1 cellular context compared by ENCODE assay signal in genomic region chr6:73461537-73462350, GRCh38.
A peak's percentile ranks its signal among the peaks of the same experiment; 100 is the strongest.
TF ChIP-seq lines count a peak whose summit lies in the region.

Gene MTO1 (plus strand): TSS chr6:73461737. CDS start chr6:73461855, 118 bp downstream.

TF ChIP-seq in HepG2, 621 proteins besides CTCF, POLR2A, EP300 and RAD21 (continued from another document and continues in another):
- TF ChIP-seq CSRNP1 (CRISPR knock-in tag; IDR thresholded peaks at IDR 0.05) (peak; percentile 69; the same call in 1 of the 2 replicates), NR2F6 (IDR thresholded peaks at IDR 0.05) (no peak), NR2F6 (CRISPR knock-in tag; IDR thresholded peaks at IDR 0.05) (no peak), ZNF143 (CRISPR knock-in tag; IDR thresholded peaks at IDR 0.05) (peak; percentile 52; the same call in 1 of the 2 replicates), ESRRA (CRISPR knock-in tag; IDR thresholded peaks at IDR 0.05; ENCODE audit: low read depth) (no peak), NR2C2 (CRISPR knock-in tag; IDR thresholded peaks at IDR 0.05; ENCODE audit: borderline replicate concordance) (peak; percentile 49; the same call in 1 of the 2 replicates), FOXP1 (IDR thresholded peaks at IDR 0.05) (no peak), FOXP1 (CRISPR knock-in tag; IDR thresholded peaks at IDR 0.05) (no peak), NFKBIZ (CRISPR knock-in tag; IDR thresholded peaks at IDR 0.05) (no peak), CEBPG (CRISPR knock-in tag; IDR thresholded peaks at IDR 0.05) (peak; percentile 95), ZNF704 (CRISPR knock-in tag; IDR thresholded peaks at IDR 0.05; ENCODE audit: borderline replicate concordance) (0 out of 2 replicates have a peak, but pooled peaks have one; percentile 78), ATF4 (CRISPR knock-in tag; IDR thresholded peaks at IDR 0.05) (peak in 1 of 2 experiments; percentile 84; a peak in 2 of 4 replicates), TRIM24 (CRISPR knock-in tag; IDR thresholded peaks at IDR 0.05) (no peak), ZNF75D (CRISPR knock-in tag; IDR thresholded peaks at IDR 0.05; ENCODE audit: borderline replicate concordance) (no peak), ZNF264 (CRISPR knock-in tag; IDR thresholded peaks at IDR 0.05) (peak; percentile 60), ZNF768 (CRISPR knock-in tag; IDR thresholded peaks at IDR 0.05) (peak; percentile 29; the same call in 1 of the 2 replicates), ZNF251 (CRISPR knock-in tag; IDR thresholded peaks at IDR 0.05) (peak; percentile 85; the same call in 1 of the 2 replicates), CREB1 (IDR thresholded peaks at IDR 0.05) (peak; percentile 48; the same call in 1 of the 2 replicates), CREB1 (CRISPR knock-in tag; IDR thresholded peaks at IDR 0.05) (peak; percentile 50; the same call in 1 of the 2 replicates), AGO2 (optimal IDR thresholded peaks at IDR 0.05; ENCODE audit: low read depth, low read length) (peak; percentile 43), ZNF646 (CRISPR knock-in tag; IDR thresholded peaks at IDR 0.05) (no peak), SP4 (CRISPR knock-in tag; IDR thresholded peaks at IDR 0.05) (peak; percentile 61; the same call in 1 of the 2 replicates), ZNF3 (CRISPR knock-in tag; IDR thresholded peaks at IDR 0.05) (no peak), HIVEP1 (CRISPR knock-in tag; IDR thresholded peaks at IDR 0.05) (no peak), CENPBD1 (CRISPR knock-in tag; IDR thresholded peaks at IDR 0.05; ENCODE audit: borderline replicate concordance, low read depth) (no peak), KLF6 (CRISPR knock-in tag; IDR thresholded peaks at IDR 0.05) (peak; percentile 17; the same call in 1 of the 2 replicates), MAZ (IDR thresholded peaks at IDR 0.05; ENCODE audit: borderline replicate concordance, low read depth, low read length) (no peak), MAZ (CRISPR knock-in tag; IDR thresholded peaks at IDR 0.05; ENCODE audit: low read depth) (peak; percentile 66), SALL2 (CRISPR knock-in tag; IDR thresholded peaks at IDR 0.05) (peak; percentile 42; the same call in 1 of the 2 replicates), ZNF556 (CRISPR knock-in tag; IDR thresholded peaks at IDR 0.05; ENCODE audit: borderline replicate concordance) (0 out of 2 replicates have a peak, but pooled peaks have one; percentile 15), ETV6 (CRISPR knock-in tag; conservative IDR thresholded peaks at IDR 0.05) (0 out of 2 replicates have a peak, but pooled peaks have one; percentile 25), SNAPC5 (CRISPR knock-in tag; IDR thresholded peaks at IDR 0.05; ENCODE audit: borderline replicate concordance) (no peak), NAIF1 (CRISPR knock-in tag; IDR thresholded peaks at IDR 0.05; ENCODE audit: borderline replicate concordance) (peak; percentile 70; the same call in 1 of the 2 replicates), TEAD2 (CRISPR knock-in tag; IDR thresholded peaks at IDR 0.05) (no peak), ATAD3A (CRISPR knock-in tag; IDR thresholded peaks at IDR 0.05) (no peak), GPBP1L1 (CRISPR knock-in tag; IDR thresholded peaks at IDR 0.05) (no peak), FOXK2 (IDR thresholded peaks at IDR 0.05) (0 out of 2 replicates have a peak, but pooled peaks have one; percentile 10), ZNF292 (CRISPR knock-in tag; IDR thresholded peaks at IDR 0.05; ENCODE audit: borderline replicate concordance, low read depth) (peak; percentile 32; the same call in 1 of the 2 replicates), CAMTA2 (CRISPR knock-in tag; IDR thresholded peaks at IDR 0.05; ENCODE audit: borderline replicate concordance) (no peak), KLF11 (CRISPR knock-in tag; IDR thresholded peaks at IDR 0.05) (no peak), ZSCAN29 (CRISPR knock-in tag; conservative IDR thresholded peaks at IDR 0.05) (no peak), ZSCAN25 (CRISPR knock-in tag; IDR thresholded peaks at IDR 0.05) (no peak; the same call in 1 of the 2 replicates), NCOA1 (CRISPR knock-in tag; IDR thresholded peaks at IDR 0.05) (0 out of 2 replicates have a peak, but pooled peaks have one; percentile 55), BRD4 (CRISPR knock-in tag; IDR thresholded peaks at IDR 0.05) (peak; percentile 90), ZNF878 (CRISPR knock-in tag; IDR thresholded peaks at IDR 0.05) (0 out of 2 replicates have a peak, but pooled peaks have one; percentile 31), U2AF2 (IDR thresholded peaks at IDR 0.05; ENCODE audit: low read depth, low read length) (no peak), EED (CRISPR knock-in tag; IDR thresholded peaks at IDR 0.05) (peak; percentile 77; the same call in 1 of the 2 replicates), ZNF782 (CRISPR knock-in tag; IDR thresholded peaks at IDR 0.05; ENCODE audit: borderline replicate concordance) (0 out of 2 replicates have a peak, but pooled peaks have one; percentile 62), ZNF501 (CRISPR knock-in tag; IDR thresholded peaks at IDR 0.05) (peak; percentile 77; the same call in 1 of the 2 replicates), ARID3A (IDR thresholded peaks at IDR 0.05; ENCODE audit: low read depth, low read length) (peak; percentile 87), ZNF503 (CRISPR knock-in tag; IDR thresholded peaks at IDR 0.05) (no peak), FOXC1 (CRISPR knock-in tag; IDR thresholded peaks at IDR 0.05; ENCODE audit: borderline replicate concordance) (peak; percentile 67), ZBTB14 (CRISPR knock-in tag; IDR thresholded peaks at IDR 0.05) (no peak)
